In genomic region chr20:38143238-38143645, GRCh38 we compare ENCODE assay signal across 12 cellular contexts.
DNase-seq lines count a peak whose midpoint lies in the region; ATAC-seq lines count a peak whose summit lies in the region.
"Had no signal": no experiment of that assay in that cellular context is flagged by ENCODE, and none has a peak within 500 bp of the region (broad histone marks: within the 10 kb centered on the region; RNA-seq: fewer than 3 reads in every experiment).

No MANE protein-coding gene starts in this region.

- H3K9ac ChIP-seq in stomach smooth muscle (ENCODE audit: low read length in 2 of 2) = no peak overlapping the region
- H3K9ac ChIP-seq: KMS-11 had no signal

- ATAC-seq in HG03378 (IDR thresholded peaks at IDR 0.05; ENCODE audit: unreplicated experiment) (no peak), GM18517 (IDR thresholded peaks at IDR 0.05; ENCODE audit: unreplicated experiment) (no peak), HG03521 (IDR thresholded peaks at IDR 0.05; ENCODE audit: unreplicated experiment) (no peak)
- ATAC-seq: activated naive CD4-positive, alpha-beta T cell treated with anti-CD3 and anti-CD28 coated beads, Interleukin-2, amount 50 U/mL, for 72 hours had no signal

- no peak overlapping the region for H3K4me3 ChIP-seq in stomach smooth muscle (ENCODE audit: low read length in 2 of 2)
- H3K4me3 ChIP-seq: esophagus squamous epithelium had no signal

- H3K9me3 ChIP-seq in stomach smooth muscle (ENCODE audit: control insufficient read depth in 2 of 2, low read length in 2 of 2) = no peaks in the 10 kb centered on the region
- H3K9me3 ChIP-seq: esophagus squamous epithelium had no signal

- peaks cover 30% of the 10 kb centered on the region for H3K4me1 ChIP-seq in stomach smooth muscle (ENCODE audit: control insufficient read depth, insufficient read depth, low read length)

- no peaks in the 10 kb centered on the region for H3K27me3 ChIP-seq in stomach smooth muscle (ENCODE audit: control insufficient read depth in 1 of 2, insufficient read depth in 2 of 2, low read length in 2 of 2)

- DNase-seq in HuH-7.5 (ENCODE audit: low spot score) (peak; percentile 96), amniotic epithelial cell (ENCODE audit: low read depth) (peak; percentile 51), kidney tubule cell (ENCODE audit: low spot score) (peak; percentile 90), NCI-H446 (lab: John Stamatoyannopoulos, UW) (no peak)
- DNase-seq: esophagus squamous epithelium; stimulated activated CD4-positive, alpha-beta T cell treated with anti-CD3 and anti-CD28 coated beads, Interleukin-4, amount 100 ng/mL, for 24 hours had no signal

- H3K27ac ChIP-seq in stomach smooth muscle (ENCODE audit: low read length) = peak overlapping the region; percentile 89
- H3K27ac ChIP-seq: KMS-11 had no signal

- H3K36me3 ChIP-seq in stomach smooth muscle (ENCODE audit: control insufficient read depth in 2 of 2, insufficient read depth in 2 of 2, low read length in 2 of 2) = peaks cover 39 to 46% of the 10 kb centered on the region in 2 donors

Comparison
In these comparisons a context has a peak if more than half of its experiments do, and no peak if none do; other contexts are left out.
1. DNase-seq: peak in HuH-7.5 (single experiment), amniotic epithelial cell (single experiment) and kidney tubule cell (single experiment); none in NCI-H446 (0 of 2).